In the genomic region with DNA sequence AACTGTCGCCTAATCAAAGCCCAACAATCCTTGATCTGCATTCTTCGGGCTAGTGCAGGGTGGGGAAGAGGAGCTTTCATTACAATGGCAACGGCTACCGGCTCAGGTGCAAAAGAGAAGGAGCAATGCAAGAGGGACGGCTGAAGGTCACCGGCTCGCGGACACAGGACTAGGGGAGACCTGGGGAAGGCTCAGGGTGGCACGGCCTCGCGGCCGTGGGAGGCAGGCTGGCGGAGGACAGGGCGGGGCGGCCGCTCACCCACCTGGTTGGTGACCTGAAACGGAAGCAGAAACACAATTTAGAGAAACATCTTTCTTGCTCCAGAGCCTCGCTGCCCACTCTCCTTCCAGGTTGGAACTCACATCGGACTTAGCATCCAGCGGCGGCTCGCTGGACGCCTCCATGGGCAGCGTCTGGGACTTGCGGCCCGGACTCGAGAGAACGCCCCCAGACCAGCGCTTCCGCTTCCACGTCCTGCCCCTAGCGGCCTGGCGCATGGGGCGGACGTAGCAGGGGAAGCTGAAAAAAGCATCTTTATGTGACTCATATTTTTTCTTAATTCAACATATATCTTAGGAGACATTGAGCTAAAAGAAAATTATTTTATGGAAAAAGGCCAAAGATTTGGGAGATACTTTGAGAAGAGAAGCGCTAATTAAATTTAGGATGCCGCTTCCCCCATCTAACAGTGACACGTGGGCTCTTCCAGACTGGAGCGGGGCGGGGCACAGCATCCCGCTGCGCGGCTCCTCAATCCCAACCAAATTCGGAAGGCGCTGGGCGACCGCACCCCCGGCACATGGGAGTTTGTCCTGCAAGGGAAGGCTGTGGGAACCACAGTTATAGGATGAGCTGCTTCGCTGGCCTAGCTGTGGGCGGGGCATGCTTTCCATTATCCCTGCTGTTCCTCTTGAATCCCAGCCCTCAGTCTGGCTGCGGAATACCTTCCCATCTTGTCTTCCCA, we compare ENCODE assay signal across 8 cellular contexts. TPM values are rescaled to one million over a fixed set of nuclear protein-coding genes. Genes with fewer than 3 reads are reported as not detected.
DNase-seq lines count a peak whose midpoint lies in the region; ATAC-seq and TF ChIP-seq lines count a peak whose summit lies in the region.

A gene (minus strand): TSS at position 441 of the 965 bp plus-strand sequence. CDS start 36 bp downstream, at position 405.

- H3K4me3 Mint-ChIP-seq in activated naive CD8-positive, alpha-beta T cell treated with anti-CD3 and anti-CD28 coated beads, Interleukin-2, amount 50 U/mL, for 24 hours, result peak within 1 kb of the TSS; percentile 97

- peak within 1 kb of the TSS; percentile 89 for H2AFZ ChIP-seq in parathyroid adenoma

- ATAC-seq in HG02610 (IDR thresholded peaks at IDR 0.05; ENCODE audit: unreplicated experiment), result peak; percentile 92
- ATAC-seq in activated naive CD8-positive, alpha-beta T cell treated with anti-CD3 and anti-CD28 coated beads, Interleukin-2, amount 50 U/mL, for 24 hours, result peak; percentile 90
- ATAC-seq in Right ventricle myocardium superior (ENCODE audit: poor library complexity), result peak; percentile 98

- no peaks in the 10 kb centered on the region for H3K9me3 Mint-ChIP-seq in activated naive CD8-positive, alpha-beta T cell treated with anti-CD3 and anti-CD28 coated beads, Interleukin-2, amount 50 U/mL, for 24 hours

- no peak for TF ChIP-seq POLR2A in tibial nerve (IDR thresholded peaks at IDR 0.05)

- peak within 1 kb of the TSS; percentile 88 for H3K4me2 ChIP-seq in parathyroid adenoma (ENCODE audit: low read length)

- H3K4me3 ChIP-seq in parathyroid adenoma (ENCODE audit: low read depth, low read length) (peak within 1 kb of the TSS; percentile 93), tibial nerve (peak within 1 kb of the TSS; percentile 64 to 83 (median 75))

- no peaks in the 10 kb centered on the region for H3K36me3 ChIP-seq in parathyroid adenoma (ENCODE audit: control insufficient read depth, insufficient read depth, low read length)
- peaks cover 0 to 8% (median 0%) of the 10 kb centered on the region in 3 donors for H3K36me3 ChIP-seq in tibial nerve

- peak within 1 kb of the TSS; percentile 92 for H3K27ac Mint-ChIP-seq in activated naive CD8-positive, alpha-beta T cell treated with anti-CD3 and anti-CD28 coated beads, Interleukin-2, amount 50 U/mL, for 24 hours

- H3K27me3 Mint-ChIP-seq in activated naive CD8-positive, alpha-beta T cell treated with anti-CD3 and anti-CD28 coated beads, Interleukin-2, amount 50 U/mL, for 24 hours, result no peaks in the 10 kb centered on the region

- H3K4me1 ChIP-seq in parathyroid adenoma (peaks cover 2% of the 10 kb centered on the region), tibial nerve (peaks cover 0 to 23% (median 8%) of the 10 kb centered on the region in 4 donors)

- peak; percentile 74 for DNase-seq in NCI-H1092 (lab: John Stamatoyannopoulos, UW)
- DNase-seq in SW 1271 (lab: John Stamatoyannopoulos, UW), result peak; percentile 67 to 93
- DNase-seq in activated naive CD8-positive, alpha-beta T cell treated with anti-CD3 and anti-CD28 coated beads, Interleukin-2, amount 50 U/mL, for 24 hours, result peak; percentile 74
- peak; percentile 87 for DNase-seq in Right ventricle myocardium superior
- peak; percentile 33 to 46 for DNase-seq in tibial nerve (ENCODE audit: low spot score in 2 of 2)

- H3K27ac ChIP-seq in parathyroid adenoma (peak within 1 kb of the TSS; percentile 76), tibial nerve (peak within 1 kb of the TSS; percentile 67 to 86 (median 79))

- peak; percentile 72 to 75 for TF ChIP-seq EP300 in tibial nerve (IDR thresholded peaks at IDR 0.05)

- WGBS in tibial nerve, 2 donors, result 0 to 1% methylated on average over 51 of the region's 51 CpGs

- peak within 1 kb of the TSS; percentile 53 for H3K9ac ChIP-seq in parathyroid adenoma

- H3K9me3 ChIP-seq in parathyroid adenoma (ENCODE audit: control insufficient read depth, low read length), result no peaks in the 10 kb centered on the region
- no peaks in the 10 kb centered on the region for H3K9me3 ChIP-seq in tibial nerve

- TF ChIP-seq CTCF in GM12873 (IDR thresholded peaks at IDR 0.05; ENCODE audit: insufficient read depth, low read depth, low read length, missing control alignments), result peak; percentile 12
- peak; percentile 74 for TF ChIP-seq CTCF in parathyroid adenoma (IDR thresholded peaks at IDR 0.05)
- peak; percentile 68 to 88 (median 76) for TF ChIP-seq CTCF in tibial nerve (IDR thresholded peaks at IDR 0.05)

- H3K36me3 Mint-ChIP-seq in activated naive CD8-positive, alpha-beta T cell treated with anti-CD3 and anti-CD28 coated beads, Interleukin-2, amount 50 U/mL, for 24 hours (ENCODE audit: low read depth), result peaks cover 14% of the 10 kb centered on the region

- intact Hi-C loops in Right ventricle myocardium superior (cut with DNase I), result loop anchor here (5.0 kb wide), 1 partner anchor 55 kb away; a partner anchor contains a TSS

- peaks cover 42% of the 10 kb centered on the region for H3K4me1 Mint-ChIP-seq in activated naive CD8-positive, alpha-beta T cell treated with anti-CD3 and anti-CD28 coated beads, Interleukin-2, amount 50 U/mL, for 24 hours

- no peaks in the 10 kb centered on the region for H3K27me3 ChIP-seq in parathyroid adenoma (ENCODE audit: control insufficient read depth, insufficient read depth, low read length)
- no peaks in the 10 kb centered on the region for H3K27me3 ChIP-seq in tibial nerve

- H3K79me2 ChIP-seq in parathyroid adenoma, result no peaks in the 10 kb centered on the region

RNA-seq across cellular contexts. Expression of the gene that starts here (rescaled TPM):
- total RNA-seq in Right ventricle myocardium superior, result 116 TPM
- 100 to 1,000 TPM in 1 of 4 donors, 10 to 100 TPM in 3; 58.6 to 141 (median 83.5) TPM for total RNA-seq in tibial nerve

Comparison
In these comparisons a context has a peak if more than half of its experiments do, and no peak if none do; other contexts are left out.
1. Peak in every context shown above with its lines: DNase-seq, ATAC-seq, H3K4me3 ChIP-seq and H3K27ac ChIP-seq.
2. CTCF ChIP-seq: peak in every context shown above with its lines; median percentile 76 in tibial nerve; 74 in parathyroid adenoma; 12 in GM12873.